ENCODE assay signal across 1 cellular context in genomic region chr1:11522400-11523235, GRCh38.
TF ChIP-seq lines count a peak whose summit lies in the region.

No MANE protein-coding gene starts in this region.

TF ChIP-seq in WTC11, 78 proteins besides CTCF, POLR2A, EP300 and RAD21 (continued from another document):
- TF ChIP-seq E2F1 (CRISPR knock-in tag; IDR thresholded peaks at IDR 0.05) (no peak), ZNF671 (CRISPR knock-in tag; IDR thresholded peaks at IDR 0.05) (no peak), ZNF396 (CRISPR knock-in tag; IDR thresholded peaks at IDR 0.05; ENCODE audit: borderline replicate concordance) (no peak), ATF1 (CRISPR knock-in tag; IDR thresholded peaks at IDR 0.05) (no peak), ZNF281 (CRISPR knock-in tag; IDR thresholded peaks at IDR 0.05) (no peak), FOXK1 (CRISPR knock-in tag; IDR thresholded peaks at IDR 0.05) (no peak)
TF ChIP-seq in WTC11: peak in this region for 0.
